ENCODE assay signal across 19 cellular contexts in the genomic region with DNA sequence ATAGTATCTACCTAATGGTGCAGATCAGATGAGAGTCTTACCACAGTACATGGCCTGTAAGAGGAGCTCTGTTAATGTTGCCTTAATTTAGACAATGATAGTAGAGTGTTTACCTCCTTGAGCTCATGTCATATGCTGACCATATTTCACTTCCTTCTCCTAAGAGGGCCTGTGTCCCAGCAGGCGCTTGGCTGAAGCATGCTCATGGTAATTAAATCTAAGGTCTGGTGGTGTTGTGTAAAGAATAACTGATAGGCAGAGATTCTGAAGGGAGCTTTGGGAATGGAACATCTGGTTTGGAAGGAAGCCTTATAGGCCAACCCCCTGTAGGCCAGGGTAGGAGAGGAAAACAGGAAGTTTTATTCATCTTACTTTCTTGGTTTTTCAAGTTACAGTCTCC.
DNase-seq lines count a peak whose midpoint lies in the region; ATAC-seq and TF ChIP-seq lines count a peak whose summit lies in the region.
"Had no signal": no experiment of that assay in that cellular context is flagged by ENCODE, and none has a peak within 500 bp of the region (broad histone marks: within the 10 kb centered on the region; RNA-seq: fewer than 3 reads in every experiment).

No MANE protein-coding gene starts in this region.

- H3K27me3 Mint-ChIP-seq in H9 (ENCODE audit: low read depth) = no peaks in the 10 kb centered on the region
- H3K27me3 Mint-ChIP-seq in nephron progenitor cell (ENCODE audit: low read depth, poor library complexity) = peaks cover 2% of the 10 kb centered on the region
- H3K27me3 Mint-ChIP-seq: CD4-positive, alpha-beta T cell; progenitor cell of endocrine pancreas; T-cell had no signal

- no peak for TF ChIP-seq EP300 in tibial nerve (IDR thresholded peaks at IDR 0.05)

- H3K4me2 ChIP-seq in H9 (ENCODE audit: insufficient read depth, insufficient read length, low read length) = no peak overlapping the region

- no peak overlapping the region for H2BK5ac ChIP-seq in H9 (ENCODE audit: insufficient read length, low read length)

- no peak overlapping the region for H3K27ac ChIP-seq in H9 (ENCODE audit: insufficient read length, low read depth, low read length)
- H3K27ac ChIP-seq in body of pancreas = peak overlapping the region; percentile 16 to 57 (median 42)
- H3K27ac ChIP-seq in testis = no peak overlapping the region
- no peak overlapping the region for H3K27ac ChIP-seq in tibial nerve
- H3K27ac ChIP-seq: thyroid gland had no signal

- no peak overlapping the region for H4K8ac ChIP-seq in H9 (replicated peaks; ENCODE audit: insufficient read length, low read depth, low read length)

- H3K4me1 ChIP-seq in H9 (ENCODE audit: insufficient read depth, low read length) (peaks cover 3% of the 10 kb centered on the region; the same call in 1 of the 2 replicates), body of pancreas (peaks cover 14% of the 10 kb centered on the region), testis (no peaks in the 10 kb centered on the region), tibial nerve (peaks cover 0 to 6% (median 0%) of the 10 kb centered on the region in 4 donors)
- H3K4me1 ChIP-seq: thyroid gland had no signal

- H3K14ac ChIP-seq in H9 (ENCODE audit: insufficient read depth, low read length) = no peak overlapping the region

- no peak overlapping the region for H3K18ac ChIP-seq in H9 (ENCODE audit: insufficient read length, low read depth, low read length)

- H2AFZ ChIP-seq in H9 (ENCODE audit: low read length) = peak overlapping the region; percentile 62

- H3K9me3 Mint-ChIP-seq in H9 (no peaks in the 10 kb centered on the region), nephron progenitor cell (no peaks in the 10 kb centered on the region)
- H3K9me3 Mint-ChIP-seq: CD4-positive, alpha-beta T cell had no signal

- H2BK15ac ChIP-seq in H9 (ENCODE audit: low read depth, low read length) = no peak overlapping the region

- TF ChIP-seq POLR2A in body of pancreas (IDR thresholded peaks at IDR 0.05) = no peak
- no peak for TF ChIP-seq POLR2A in testis (IDR thresholded peaks at IDR 0.05)
- no peak for TF ChIP-seq POLR2A in tibial nerve (IDR thresholded peaks at IDR 0.05)

- H3K9me3 ChIP-seq in H9 (ENCODE audit: control insufficient read depth, low read depth, low read length) = no peaks in the 10 kb centered on the region
- H3K9me3 ChIP-seq in body of pancreas = no peaks in the 10 kb centered on the region
- no peaks in the 10 kb centered on the region for H3K9me3 ChIP-seq in testis
- H3K9me3 ChIP-seq in tibial nerve = no peaks in the 10 kb centered on the region
- H3K9me3 ChIP-seq: thyroid gland had no signal

- H3K36me3 ChIP-seq in body of pancreas (replicated peaks in 1 of 2; ENCODE audit: insufficient read depth in 1 of 2, low read depth in 2 of 2) (no peaks in the 10 kb centered on the region), testis (ENCODE audit: low read depth, missing control alignments) (no peaks in the 10 kb centered on the region), tibial nerve (no peaks in the 10 kb centered on the region)
- H3K36me3 ChIP-seq: thyroid gland had no signal

- H3K4ac ChIP-seq in H9 (ENCODE audit: low read depth, low read length) = no peak overlapping the region

- H3K4me3 ChIP-seq in body of pancreas (no peak overlapping the region), testis (no peak overlapping the region), tibial nerve (no peak overlapping the region)
- H3K4me3 ChIP-seq: thyroid gland had no signal

- H3K56ac ChIP-seq in H9 (ENCODE audit: insufficient read length, low read depth, low read length) = no peak overlapping the region

- intact Hi-C loops in body of pancreas (cut with DNase I) (no loop called here), testis (cut with DNase I; ENCODE audit: low total_unique reads) (no loop called here)

- no peak for TF ChIP-seq CTCF in H9 (conservative IDR thresholded peaks at IDR 0.05)
- TF ChIP-seq CTCF in body of pancreas (IDR thresholded peaks at IDR 0.05) = no peak
- no peak for TF ChIP-seq CTCF in nephron progenitor cell (IDR thresholded peaks at IDR 0.05)
- TF ChIP-seq CTCF in testis (IDR thresholded peaks at IDR 0.05) = no peak
- TF ChIP-seq CTCF in tibial nerve (IDR thresholded peaks at IDR 0.05) = no peak

- H4K5ac ChIP-seq in H9 (ENCODE audit: insufficient read length, low read depth, low read length) = no peak overlapping the region

- no peaks in the 10 kb centered on the region for H3K79me2 ChIP-seq in H9 (ENCODE audit: insufficient read depth, low read length)

- ATAC-seq in body of pancreas = peak; percentile 87
- ATAC-seq: left lobe of liver; stimulated activated naive CD8-positive, alpha-beta T cell treated with anti-CD3 and anti-CD28 coated beads, Interleukin-15, Interleukin-2, amounts not matched to agents 100 U/mL and 50 U/mL, for 24 hours; T-cell had no signal

- no peak overlapping the region for H3K9ac ChIP-seq in H9 (ENCODE audit: extremely low read depth, insufficient read length, low read length)

- H3K27ac Mint-ChIP-seq in H9 (peak overlapping the region in 2 of 3 experiments; percentile 22 to 54; a peak in 3 of 7 replicates), nephron progenitor cell (peak overlapping the region; percentile 7)
- H3K27ac Mint-ChIP-seq: CD4-positive, alpha-beta T cell; T-cell had no signal

- H3K4me3 Mint-ChIP-seq in H9 (no peak overlapping the region), nephron progenitor cell (no peak overlapping the region)
- H3K4me3 Mint-ChIP-seq: CD4-positive, alpha-beta T cell; T-cell had no signal

- no peak overlapping the region for H2BK12ac ChIP-seq in H9 (ENCODE audit: insufficient read length, low read depth, low read length)

- no peak overlapping the region for H2AK5ac ChIP-seq in H9 (ENCODE audit: insufficient read length, low read length)

- H3T11ph ChIP-seq in H9 (ENCODE audit: low read length) = no peak overlapping the region

- no peak overlapping the region for H2BK120ac ChIP-seq in H9 (ENCODE audit: low read depth, low read length, poor library complexity, severe bottlenecking)

- no peak overlapping the region for H3K23ac ChIP-seq in H9 (ENCODE audit: insufficient read length, low read depth, low read length)

- H4K20me1 ChIP-seq in H9 (ENCODE audit: control insufficient read depth, insufficient read depth, insufficient read length) = no peaks in the 10 kb centered on the region

- WGBS in H9 (ENCODE audit: extremely low coverage, insufficient read length, low lambda C conversion rate) = no CpG with 5 or more reads among the region's 1 CpG
- 29 to 46% methylated on average over 1 of the region's 1 CpG for WGBS in body of pancreas, 2 donors
- 62 to 76% methylated on average over 1 of the region's 1 CpG for WGBS in testis, 2 donors
- WGBS in tibial nerve, 2 donors = 40 to 54% methylated on average over 1 of the region's 1 CpG

- H4K91ac ChIP-seq in H9 (ENCODE audit: insufficient read length, low read depth, low read length) = no peak overlapping the region

- no peaks in the 10 kb centered on the region for H3K79me1 ChIP-seq in H9 (ENCODE audit: insufficient read depth, low read depth, low read length, poor library complexity, severe bottlenecking)

- H3K27me3 ChIP-seq in H9 (ENCODE audit: insufficient read depth, low read length) (no peaks in the 10 kb centered on the region), body of pancreas (no peaks in the 10 kb centered on the region), testis (no peaks in the 10 kb centered on the region), tibial nerve (no peaks in the 10 kb centered on the region)
- H3K27me3 ChIP-seq: thyroid gland had no signal

- H2BK20ac ChIP-seq in H9 (ENCODE audit: low read depth, low read length, poor library complexity, severe bottlenecking) = no peak overlapping the region

- DNase-seq in DMS79 (lab: John Stamatoyannopoulos, UW) (peak; percentile 40), H9 (no peak), body of pancreas (peak; percentile 26 to 71 (median 49)), nephron progenitor cell (no peak), testis (no peak), tibial nerve (ENCODE audit: low spot score in 2 of 2) (no peak), T1000 (lab: John Stamatoyannopoulos, UW) (no peak)
- DNase-seq: activated naive CD4-positive, alpha-beta T cell treated with Interleukin-2 at 50 U/mL for 16 hours; activated T-cell treated with anti-CD3 and anti-CD28 coated beads, Interleukin-2, amount 50 U/mL, for 48 hours; CD4-positive, alpha-beta T cell; midbrain; NCI-H774; small intestine; stimulated activated CD4-positive, alpha-beta T cell treated with anti-CD3 and anti-CD28 coated beads, Interleukin-4, amount 100 ng/mL, for 24 hours; stimulated activated naive CD8-positive, alpha-beta T cell treated with anti-CD3 and anti-CD28 coated beads, Interleukin-15, Interleukin-2, amounts not matched to agents 100 U/mL and 50 U/mL, for 24 hours; T-cell; thyroid gland had no signal

- H3K23me2 ChIP-seq in H9 (ENCODE audit: insufficient read length, low read depth, low read length, poor library complexity, severe bottlenecking) = no peaks in the 10 kb centered on the region

- H3K4me1 Mint-ChIP-seq in H9 (peaks cover 12% of the 10 kb centered on the region in 2 experiments), nephron progenitor cell (peaks cover 23% of the 10 kb centered on the region)
- H3K4me1 Mint-ChIP-seq: T-cell had no signal

- no peaks in the 10 kb centered on the region for H3K36me3 Mint-ChIP-seq in H9 (ENCODE audit: insufficient read depth in 1 of 3, low read depth in 3 of 3)
- H3K36me3 Mint-ChIP-seq in nephron progenitor cell (ENCODE audit: low read depth) = no peaks in the 10 kb centered on the region
- H3K36me3 Mint-ChIP-seq: T-cell had no signal

Comparison
In these comparisons a context has a peak if more than half of its experiments do, and no peak if none do; other contexts are left out.
1. DNase-seq: peak in DMS79 (single experiment) and body of pancreas (4 of 4); none in H9 (single experiment), nephron progenitor cell (single experiment), testis (single experiment), tibial nerve (0 of 2) and T1000 (single experiment).
2. H3K27ac ChIP-seq: peak in body of pancreas (4 of 4); none in H9 (single experiment), testis (0 of 2) and tibial nerve (0 of 4).